In genomic region chr6:169452117-169452868, GRCh38 we compare ENCODE assay signal across 8 cellular contexts.
A peak's percentile ranks its signal among the peaks of the same experiment; 100 is the strongest.
DNase-seq lines count a peak whose midpoint lies in the region; ATAC-seq and TF ChIP-seq lines count a peak whose summit lies in the region.
"Had no signal": no experiment of that assay in that cellular context is flagged by ENCODE, and none has a peak within 500 bp of the region (broad histone marks: within the 10 kb centered on the region; RNA-seq: fewer than 3 reads in every experiment).

No MANE protein-coding gene starts in this region.

- H4K91ac ChIP-seq in IMR-90 (ENCODE audit: insufficient read depth, low read depth, low read length) = peak overlapping the region; percentile 97

- no peaks in the 10 kb centered on the region for H4K20me1 ChIP-seq in IMR-90 (ENCODE audit: insufficient read depth, low read length)

- H3K14ac ChIP-seq in IMR-90 (replicated peaks; ENCODE audit: low read depth, low read length) = peak overlapping the region; percentile 95

- no peaks in the 10 kb centered on the region for H3K9me3 Mint-ChIP-seq in chondrocyte (ENCODE audit: low read depth)

- peak overlapping the region; percentile 12 for H3K27ac Mint-ChIP-seq in chondrocyte (ENCODE audit: unreplicated experiment)

- no peaks in the 10 kb centered on the region for H3K79me1 ChIP-seq in IMR-90 (ENCODE audit: low read depth in 1 of 2, low read length in 2 of 2)

- POLR2A ChIA-PET in IMR-90 (lab: Charles Lee; ENCODE audit: unreplicated experiment) = interaction anchor here (0.6 kb wide), 1 partner anchor 28 kb away, joined by 3 read pairs; no protein-coding TSS in a partner anchor

- peak overlapping the region; percentile 95 for H3K4ac ChIP-seq in IMR-90 (ENCODE audit: low read depth, low read length)

- peak overlapping the region; percentile 97 for H3K56ac ChIP-seq in IMR-90 (ENCODE audit: extremely low read depth, insufficient read depth, low read length)

- H3K4me3 Mint-ChIP-seq in chondrocyte (ENCODE audit: unreplicated experiment) = peak overlapping the region; percentile 12
- H3K4me3 Mint-ChIP-seq: naive B cell had no signal

- H3K9me3 ChIP-seq in IMR-90 (ENCODE audit: control insufficient read depth, insufficient read depth, low read length) (no peaks in the 10 kb centered on the region), lung (ENCODE audit: control insufficient read depth in 2 of 2, insufficient read depth in 1 of 2, low read length in 1 of 2) (no peaks in the 10 kb centered on the region), tibial nerve (no peaks in the 10 kb centered on the region)

- peak; percentile 97 for DNase-seq in IMR-90
- no peak for DNase-seq in chondrocyte (ENCODE audit: low spot score)
- DNase-seq in lung (ENCODE audit: low spot score) = no peak
- DNase-seq in tibial nerve (ENCODE audit: low spot score in 2 of 2) = peak; percentile 73 to 84
- DNase-seq in NOMO-1 (lab: John Stamatoyannopoulos, UW; ENCODE audit: unreplicated experiment in 2 of 2) = no peak
- DNase-seq: naive B cell had no signal

- ATAC-seq in IMR-90 (ENCODE audit: low read depth) = peak; percentile 94
- peak; percentile 59 for ATAC-seq in lung (ENCODE audit: insufficient read depth, low FRiP score)
- no peak for ATAC-seq in GM18519 (IDR thresholded peaks at IDR 0.05; ENCODE audit: low FRiP score, unreplicated experiment)
- no peak for ATAC-seq in HG02884 (IDR thresholded peaks at IDR 0.05; ENCODE audit: unreplicated experiment)

- no peak; the same call in 1 of the 2 replicates for TF ChIP-seq RAD21 in IMR-90 (IDR thresholded peaks at IDR 0.05; ENCODE audit: low read length)

- H3K4me3 ChIP-seq in IMR-90 (ENCODE audit: insufficient read depth, low read depth, low read length) = peak overlapping the region; percentile 12; the same call in 1 of the 2 replicates
- H3K4me3 ChIP-seq in lung = no peak overlapping the region
- peak overlapping the region; percentile 5 to 50 (median 38) for H3K4me3 ChIP-seq in tibial nerve

- H3K18ac ChIP-seq in IMR-90 (ENCODE audit: low read depth, low read length) = peak overlapping the region; percentile 83

- H3K36me3 ChIP-seq in IMR-90 (ENCODE audit: control insufficient read depth, insufficient read depth, low read length) (no peaks in the 10 kb centered on the region), lung (ENCODE audit: control insufficient read depth in 2 of 2, insufficient read depth in 2 of 2, low read length in 2 of 2) (no peaks in the 10 kb centered on the region), tibial nerve (peaks cover 0 to 9% (median 0%) of the 10 kb centered on the region in 3 donors)

- intact Hi-C loops in IMR-90 (cut with micrococcal nuclease) = loop anchor here (2.0 to 10.0 kb wide), 3 partner anchors 59 to 377 kb away; partner anchors contain the start of gene THBS2

- H2AK9ac ChIP-seq in IMR-90 (replicated peaks; ENCODE audit: low read depth, low read length, poor library complexity) = peak overlapping the region; percentile 55

- TF ChIP-seq CTCF in IMR-90 (conservative IDR thresholded peaks at IDR 0.05; ENCODE audit: low read depth, low read length) = no peak
- no peak for TF ChIP-seq CTCF in chondrocyte (IDR thresholded peaks at IDR 0.05)
- no peak for TF ChIP-seq CTCF in lung (IDR thresholded peaks at IDR 0.05; ENCODE audit: control extremely low read depth, extremely low read depth)
- no peak for TF ChIP-seq CTCF in tibial nerve (IDR thresholded peaks at IDR 0.05)

- H3K27me3 ChIP-seq in IMR-90 (ENCODE audit: control insufficient read depth, insufficient read depth, low read length) (no peaks in the 10 kb centered on the region), lung (ENCODE audit: control insufficient read depth, insufficient read depth) (no peaks in the 10 kb centered on the region), tibial nerve (no peaks in the 10 kb centered on the region)

- peak overlapping the region; percentile 88 for H2BK20ac ChIP-seq in IMR-90 (ENCODE audit: low read depth, low read length)

- 30% methylated on average over 14 of the region's 36 CpGs; no CpG with 5 or more reads in 1 of the 2 experiments for WGBS in IMR-90 (ENCODE audit: extremely low coverage in 2 of 2, insufficient read length in 1 of 2), 2 experiments
- 72 to 90% methylated on average over 34 to 36 of the region's 36 CpGs for WGBS in lung, 2 donors
- 23 to 43% methylated on average over 36 of the region's 36 CpGs for WGBS in tibial nerve, 2 donors

- H3K4me1 ChIP-seq in IMR-90 (ENCODE audit: control insufficient read depth, insufficient read depth, low read length) = peaks cover 21% of the 10 kb centered on the region
- H3K4me1 ChIP-seq in lung (ENCODE audit: control insufficient read depth in 2 of 2, insufficient read depth in 2 of 2, low read length in 2 of 2) = peaks cover 0 to 5% of the 10 kb centered on the region in 2 donors
- peaks cover 0 to 31% (median 4%) of the 10 kb centered on the region in 4 donors for H3K4me1 ChIP-seq in tibial nerve

- in situ Hi-C loops in IMR-90 (cut with MboI; ENCODE audit: low sequenced_read_pairs) = no loop called here

- H3K27me3 Mint-ChIP-seq in chondrocyte (ENCODE audit: low read depth) = no peaks in the 10 kb centered on the region

- H2BK120ac ChIP-seq in IMR-90 (ENCODE audit: low read depth, low read length) = peak overlapping the region; percentile 99

- H3K4me2 ChIP-seq in IMR-90 (ENCODE audit: low read depth, low read length) = peak overlapping the region; percentile 62

- H2BK15ac ChIP-seq in IMR-90 (ENCODE audit: low read depth, low read length) = peak overlapping the region; percentile 97

- peak overlapping the region; percentile 87 for H2AK5ac ChIP-seq in IMR-90 (ENCODE audit: low read depth, low read length)

- H3K9ac ChIP-seq in IMR-90 (ENCODE audit: low read depth, low read length) = peak overlapping the region; percentile 66

- peak overlapping the region; percentile 90 for H4K5ac ChIP-seq in IMR-90 (ENCODE audit: low read depth, low read length)

- TF ChIP-seq EP300 in tibial nerve (IDR thresholded peaks at IDR 0.05) = peak in 1 of 2 donors; percentile 92

- no TSS peak for BruUV-seq in IMR-90 (replicated peaks; lab: Mats Ljungman, UMichigan)

- H3K4me1 Mint-ChIP-seq in chondrocyte (ENCODE audit: low read depth) = peaks cover 16% of the 10 kb centered on the region
- H3K4me1 Mint-ChIP-seq: naive B cell had no signal

- H4K8ac ChIP-seq in IMR-90 (ENCODE audit: low read depth in 2 of 2, low read length in 2 of 2) = peak overlapping the region; percentile 92 to 95

- TF ChIP-seq POLR2A in IMR-90 (IDR thresholded peaks at IDR 0.05; ENCODE audit: low read depth, low read length) (no peak), tibial nerve (IDR thresholded peaks at IDR 0.05) (peak in 1 of 2 donors; percentile 52)

- peak overlapping the region; percentile 91 for H2BK5ac ChIP-seq in IMR-90 (ENCODE audit: low read depth, low read length, poor library complexity, severe bottlenecking)

- H3K27ac ChIP-seq in IMR-90 (ENCODE audit: insufficient read depth, low read length) (peak overlapping the region; percentile 93), lung (ENCODE audit: low read depth in 1 of 2, low read length in 1 of 2) (peak overlapping the region in 1 of 2 donors; percentile 77), tibial nerve (peak overlapping the region; percentile 72 to 92 (median 78))

- H3K36me3 Mint-ChIP-seq in chondrocyte (ENCODE audit: low read depth) = no peaks in the 10 kb centered on the region
- H3K36me3 Mint-ChIP-seq: naive B cell had no signal

- H2AFZ ChIP-seq in IMR-90 (replicated peaks; ENCODE audit: low read length, poor library complexity) = peak overlapping the region; percentile 92

- H3K23ac ChIP-seq in IMR-90 (ENCODE audit: low read depth, low read length) = peak overlapping the region; percentile 89

- peaks cover 26% of the 10 kb centered on the region; the same call in 1 of the 2 replicates for H3K9me1 ChIP-seq in IMR-90 (ENCODE audit: insufficient read depth, low read length)

- dilution Hi-C loops in IMR-90 (cut with HindIII; ENCODE audit: low sequenced_read_pairs, unreplicated experiment) = no loop called here

- CTCF ChIA-PET in IMR-90 (lab: Yijun Ruan, JAX) = no interaction called here

TF ChIP-seq in IMR-90, 13 proteins besides CTCF, POLR2A, EP300 and RAD21:
- TF ChIP-seq SMC3 (IDR thresholded peaks at IDR 0.05; ENCODE audit: low read depth, low read length) (peak; percentile 18; the same call in 1 of the 2 replicates), NFE2L2 (IDR thresholded peaks at IDR 0.05; ENCODE audit: low read depth, low read length) (peak; percentile 81), MAFK (IDR thresholded peaks at IDR 0.05; ENCODE audit: low read depth, low read length) (0 out of 2 replicates have a peak, but pooled peaks have one; percentile 1), ELK1 (IDR thresholded peaks at IDR 0.05; ENCODE audit: borderline replicate concordance, low read depth, low read length) (no peak), CEBPB (IDR thresholded peaks at IDR 0.05; ENCODE audit: low read depth, low read length) (peak; percentile 70), BHLHE40 (IDR thresholded peaks at IDR 0.05; ENCODE audit: low read depth, low read length) (peak; percentile 57), MAZ (IDR thresholded peaks at IDR 0.05; ENCODE audit: borderline replicate concordance, low read depth, low read length) (peak; percentile 56; the same call in 1 of the 2 replicates), FOS (IDR thresholded peaks at IDR 0.05; ENCODE audit: low read depth, low read length) (peak; percentile 89), CHD1 (IDR thresholded peaks at IDR 0.05; ENCODE audit: low read depth, low read length) (no peak)

Comparison
In these comparisons a context has a peak if more than half of its experiments do, and no peak if none do; other contexts are left out.
1. ATAC-seq: peak in IMR-90 (single experiment) and lung (single experiment); none in GM18519 (single experiment) and HG02884 (single experiment).
2. DNase-seq: peak in IMR-90 (single experiment) and tibial nerve (2 of 2); none in chondrocyte (single experiment), lung (single experiment) and NOMO-1 (0 of 2).